In genomic region chr3:122268257-122269024, GRCh38 we compare ENCODE assay signal across 24 cellular contexts. TPM values are rescaled to one million over a fixed set of nuclear protein-coding genes. Genes with fewer than 3 reads are reported as not detected.
A peak's percentile ranks its signal among the peaks of the same experiment; 100 is the strongest.
DNase-seq lines count a peak whose midpoint lies in the region; ATAC-seq, FAIRE-seq and TF ChIP-seq lines count a peak whose summit lies in the region.
"Had no signal": no experiment of that assay in that cellular context is flagged by ENCODE, and none has a peak within 500 bp of the region (broad histone marks: within the 10 kb centered on the region; RNA-seq: fewer than 3 reads in every experiment).

No MANE protein-coding gene starts in this region.

- H3K36me3 Mint-ChIP-seq in T-cell: no peaks in the 10 kb centered on the region
- H3K36me3 Mint-ChIP-seq: activated naive CD8-positive, alpha-beta T cell; WTC11 had no signal

- H3K4me2 ChIP-seq in K562 (ENCODE audit: insufficient read depth, low read length): no peak overlapping the region
- H3K4me2 ChIP-seq: BLaER1 had no signal

- TF ChIP-seq EP300 in K562 (IDR thresholded peaks at IDR 0.05; ENCODE audit: low read length) (no peak), transverse colon (IDR thresholded peaks at IDR 0.05; ENCODE audit: low read depth) (no peak)

- H3K36me3 ChIP-seq in K562 (ENCODE audit: control insufficient read depth, insufficient read depth, low read length) (no peaks in the 10 kb centered on the region), psoas muscle (ENCODE audit: insufficient read depth in 1 of 2, low read depth in 1 of 2) (no peaks in the 10 kb centered on the region), transverse colon (no peaks in the 10 kb centered on the region)
- H3K36me3 ChIP-seq: BLaER1, neutrophil had no signal

- ATAC-seq in GM21786 (IDR thresholded peaks at IDR 0.05; ENCODE audit: unreplicated experiment) (peak; percentile 57), K562 (no peak), T-cell (replicated peaks in 1 of 4) (no peak), psoas muscle (no peak)
- ATAC-seq in stimulated activated naive CD8-positive, alpha-beta T cell treated with anti-CD3 and anti-CD28 coated beads, Interleukin-15, Interleukin-2, amounts not matched to agents 100 U/mL and 50 U/mL, for 24 hours: no peak
- ATAC-seq: activated T-cell treated with anti-CD3 and anti-CD28 coated beads, Interleukin-2, amount 50 U/mL, for 4 hours; body of pancreas; WTC11 had no signal

- H3K9me1 ChIP-seq in K562 (ENCODE audit: control insufficient read depth, insufficient read depth, low read length): no peaks in the 10 kb centered on the region

- H3K4me1 Mint-ChIP-seq in T-cell: peaks cover 26% of the 10 kb centered on the region in 3 donors

- CTCF ChIA-PET in K562 (lab: Yijun Ruan, JAX; ENCODE audit: low intra/inter-chr PET ratio) (no interaction called here), T-cell (lab: Charles Lee) (no interaction called here)

- H3K27me3 Mint-ChIP-seq in T-cell: peaks cover 0 to 14% of the 10 kb centered on the region in 2 donors
- H3K27me3 Mint-ChIP-seq: activated naive CD8-positive, alpha-beta T cell had no signal

- no peak overlapping the region for H3K4me3 Mint-ChIP-seq in T-cell
- H3K4me3 Mint-ChIP-seq: activated naive CD8-positive, alpha-beta T cell; activated T-cell treated with anti-CD3 and anti-CD28 coated beads, Interleukin-2, amount 50 U/mL, for 4 hours; WTC11 had no signal

- H3K9ac ChIP-seq in K562 (ENCODE audit: insufficient read depth in 1 of 2, low read depth in 2 of 2, low read length in 2 of 2): no peak overlapping the region
- H3K9ac ChIP-seq: BLaER1 had no signal

- no peak overlapping the region for H2AFZ ChIP-seq in K562 (ENCODE audit: low read depth, low read length)

- no peaks in the 10 kb centered on the region for H3K9me3 ChIP-seq in K562 (replicated peaks; ENCODE audit: control insufficient read depth, insufficient read depth, low read depth, low read length)
- H3K9me3 ChIP-seq in psoas muscle: no peaks in the 10 kb centered on the region
- H3K9me3 ChIP-seq in transverse colon: no peaks in the 10 kb centered on the region
- H3K9me3 ChIP-seq: body of pancreas, neutrophil, testis had no signal

- no TSS peak for BruUV-seq in K562 (replicated peaks; lab: Mats Ljungman, UMichigan)

- no CpG with 5 or more reads among the region's 1 CpG for WGBS in K562 (ENCODE audit: insufficient coverage, low coverage, missing lambda C conversion rate)
- 79 to 82% (median 80%) methylated on average over 1 of the region's 1 CpG for WGBS in psoas muscle, 3 donors
- WGBS in transverse colon (ENCODE audit: low coverage in 1 of 2), 2 donors: 50 to 67% methylated on average over 1 of the region's 1 CpG

- no peak overlapping the region for H3K27ac Mint-ChIP-seq in T-cell
- H3K27ac Mint-ChIP-seq: activated naive CD8-positive, alpha-beta T cell; WTC11 had no signal

- DNase-seq in GM12865 (ENCODE audit: low read depth) (peak; percentile 74), M059J (ENCODE audit: low read depth) (peak; percentile 58), K562 (ENCODE audit: extremely low read depth in 1 of 4, low spot score in 3 of 4) (no peak), T-cell (no peak), psoas muscle (no peak), transverse colon (no peak)
- no peak for DNase-seq in stimulated activated naive CD8-positive, alpha-beta T cell treated with anti-CD3 and anti-CD28 coated beads, Interleukin-15, Interleukin-2, amounts not matched to agents 100 U/mL and 50 U/mL, for 24 hours
- DNase-seq: activated T-cell treated with anti-CD3 and anti-CD28 coated beads, Interleukin-2, amount 50 U/mL, for 4 hours; body of pancreas; Calu3; EL; head of caudate nucleus; KG1; NCI-H1417; NCI-H526 treated with DMSO at 0.1 percent for 48 hours; SIG-M5; testis had no signal

- in situ Hi-C loops in K562 (cut with MboI) (no loop called here), transverse colon (cut with MboI; ENCODE audit: low pct_ligation_motif_present in 1 of 4, low pct_unique_long_range_greater_than_20kb in 1 of 4, low sequenced_read_pairs in 3 of 4) (loop anchor here in 3 of 4 donors (10.0 to 25.0 kb wide), 5 partner anchors 156 to 731 kb away; partner anchors contain the start of genes POLQ (in 3 of the 3) and SLC15A2 (in 1 of the 3))

- no peaks in the 10 kb centered on the region for H3K79me2 ChIP-seq in K562 (ENCODE audit: control insufficient read depth, insufficient read depth, low read length)

- intact Hi-C loops in K562 (cut with micrococcal nuclease) (loop anchor here (5.0 kb wide), 1 partner anchor 89 kb away; no protein-coding TSS in a partner anchor), psoas muscle (cut with DNase I) (no loop called here), transverse colon (cut with DNase I; ENCODE audit: low total_unique reads) (no loop called here)

- H3K4me1 ChIP-seq in K562 (replicated peaks in 1 of 2; ENCODE audit: control insufficient read depth in 2 of 2, insufficient read depth in 2 of 2, low read length in 2 of 2) (no peaks in the 10 kb centered on the region), psoas muscle (no peaks in the 10 kb centered on the region), transverse colon (no peaks in the 10 kb centered on the region)
- H3K4me1 ChIP-seq: testis had no signal

- H3K4me3 ChIP-seq in GM12865 (ENCODE audit: low read depth, low read length): no peak overlapping the region
- H3K4me3 ChIP-seq in K562: no peak overlapping the region
- no peak overlapping the region for H3K4me3 ChIP-seq in psoas muscle
- H3K4me3 ChIP-seq in transverse colon: no peak overlapping the region
- H3K4me3 ChIP-seq: BLaER1, body of pancreas, testis had no signal

- no peak overlapping the region for H3K27ac ChIP-seq in K562 (ENCODE audit: extremely low read depth, low read depth, low read length)
- H3K27ac ChIP-seq in psoas muscle: no peak overlapping the region
- no peak overlapping the region for H3K27ac ChIP-seq in transverse colon
- H3K27ac ChIP-seq: BLaER1, body of pancreas, neutrophil, testis had no signal

- no peak for FAIRE-seq in K562 (lab: Jason Lieb, UNC)
- FAIRE-seq: H1 had no signal

- TF ChIP-seq RAD21 in K562 (CRISPR knock-in tag; conservative IDR thresholded peaks at IDR 0.05 in 1 of 2, IDR thresholded peaks at IDR 0.05 in 1 of 2): no peak

- H3K27me3 ChIP-seq in K562 (ENCODE audit: control insufficient read depth in 2 of 2, insufficient read depth in 2 of 2, low read length in 2 of 2): no peaks in the 10 kb centered on the region
- no peaks in the 10 kb centered on the region for H3K27me3 ChIP-seq in psoas muscle (ENCODE audit: insufficient read depth in 3 of 3, low read length in 2 of 3)
- no peaks in the 10 kb centered on the region for H3K27me3 ChIP-seq in transverse colon
- H3K27me3 ChIP-seq: BLaER1, body of pancreas, neutrophil, testis had no signal

- H3K9me3 Mint-ChIP-seq in T-cell: no peaks in the 10 kb centered on the region
- H3K9me3 Mint-ChIP-seq: activated T-cell treated with anti-CD3 and anti-CD28 coated beads, Interleukin-2, amount 50 U/mL, for 4 hours had no signal

- no peaks in the 10 kb centered on the region for H4K20me1 ChIP-seq in K562 (replicated peaks; ENCODE audit: control insufficient read depth, insufficient read depth, low read length)
- H4K20me1 ChIP-seq: BLaER1 had no signal

- POLR2A ChIA-PET in K562 (lab: Yijun Ruan, JAX): interaction anchor here (0.6 kb wide), 2 partner anchors 93 to 485 kb away, joined by 3 read pairs; no protein-coding TSS in a partner anchor
- POLR2A ChIA-PET in T-cell (lab: Charles Lee): no interaction called here

- no peak for TF ChIP-seq POLR2A in K562 (conservative IDR thresholded peaks at IDR 0.05)
- TF ChIP-seq POLR2A in transverse colon (IDR thresholded peaks at IDR 0.05): no peak

- TF ChIP-seq CTCF in GM12865 (IDR thresholded peaks at IDR 0.05; ENCODE audit: insufficient read depth, low read depth, low read length, missing control alignments) (no peak), K562 (IDR thresholded peaks at IDR 0.05 in 2 of 3, conservative IDR thresholded peaks at IDR 0.05 in 1 of 3; ENCODE audit: insufficient read depth in 2 of 3, low read depth in 1 of 3, low read length in 3 of 3) (no peak), psoas muscle (IDR thresholded peaks at IDR 0.05) (no peak), transverse colon (IDR thresholded peaks at IDR 0.05) (no peak)

RNA-seq across cellular contexts. Expression of gene CSTA, which starts 56.6 kb away (rescaled TPM):
- total RNA-seq in M059J (2014; rRNA removed; shearing (Covaris generic)): 0.30 TPM in 1 of 2 replicates, not detected in the other
- not detected in 2 replicates for total RNA-seq in K562 (2011; cell fraction: chromatin; rRNA removed; ENCODE audit: low replicate concordance)
- not detected in 2 replicates for total RNA-seq in K562 (2011; cell fraction: nucleolus; rRNA removed)
- not detected in 2 replicates for total RNA-seq in K562 (2011; cell fraction: nucleoplasm; rRNA removed)
- 0.68 and 0.73 TPM in 2 replicates for total RNA-seq in K562 (2014; rRNA removed)
- total RNA-seq in K562 (2014; rRNA removed; fragmentation: Illumina TruSeq; extraction: Trizol): 1.5 and 2.0 TPM in 2 replicates
- total RNA-seq in K562 (2015; rRNA removed; fragmentation: Illumina TruSeq; extraction: Trizol): 3.1 and 3.7 TPM in 2 replicates
- 0.44 and 1.0 TPM in 2 replicates for total RNA-seq in K562 (2021)
- polyA plus RNA-seq in K562 (2011; rRNA removed): 0.11 TPM in 2 replicates
- not detected in 2 replicates for polyA plus RNA-seq in K562 (2011; cell fraction: cytosol; rRNA removed)
- polyA plus RNA-seq in K562 (2011; cell fraction: nucleus; rRNA removed): not detected in 2 replicates
- 1.2 and 26.8 TPM in 2 replicates for polyA plus RNA-seq in K562 (2012)
- polyA plus RNA-seq in K562 (2014; fragmentation: Illumina TruSeq; extraction: Trizol): 1.2 and 1.3 TPM in 2 replicates
- polyA plus RNA-seq in K562 (2014; fragmentation: Nextera tagmentation; extraction: Ambion mirVana): 1 to 10 TPM in 1 of 2 experiments, under 1 TPM in 1; 0.78 to 1.1 TPM
- 0.94 and 2.3 TPM in 2 replicates for polyA plus RNA-seq in K562 (2014; rRNA removed)
- not detected in 2 replicates for polyA minus RNA-seq in K562 (2011; rRNA and poly(A)+ RNA removed)
- not detected in 2 replicates for polyA minus RNA-seq in K562 (2011; cell fraction: cytosol; rRNA and poly(A)+ RNA removed)
- polyA minus RNA-seq in K562 (2011; cell fraction: nucleus; rRNA and poly(A)+ RNA removed): not detected in 2 replicates
- total RNA-seq in T-cell: not detected
- total RNA-seq in psoas muscle: under 1 TPM; 0.40 to 0.84 (median 0.81) TPM
- polyA plus RNA-seq in psoas muscle: 1 to 10 TPM in 2 of 3 donors, under 1 TPM in 1; 0.67 to 3.3 (median 2.1) TPM
- total RNA-seq in transverse colon: 1 to 10 TPM in 1 of 4 donors, not detected in 3; 1.4 TPM
- total RNA-seq: activated T-cell treated with anti-CD3 and anti-CD28 coated beads, Interleukin-2, amount 50 U/mL, for 4 hours; Calu3; H1; T-helper 1 cell treated with Interleukin-12 subunit alpha and Interleukin-12 subunit beta and Interleukin-4 antibody, amounts not matched to agents 30 ng/mL and 1 ng/mL, for 36 hours; WTC11 had no signal
- polyA plus RNA-seq: H1 had no signal

Comparison
In these comparisons a context has a peak if more than half of its experiments do, and no peak if none do; other contexts are left out.
1. DNase-seq: peak in GM12865 (single experiment) and M059J (single experiment); none in K562 (0 of 4), T-cell (0 of 34), stimulated activated naive CD8-positive, alpha-beta T cell treated with anti-CD3 and anti-CD28 coated beads, Interleukin-15, Interleukin-2, amounts not matched to agents 100 U/mL and 50 U/mL, for 24 hours (single experiment), psoas muscle (0 of 2) and transverse colon (single experiment).